8 cellular contexts compared by ENCODE assay signal in genomic region chr14:24194186-24194872, GRCh38. TPM values are rescaled to one million over a fixed set of nuclear protein-coding genes. Genes with fewer than 3 reads are reported as not detected.
DNase-seq lines count a peak whose midpoint lies in the region; ATAC-seq and TF ChIP-seq lines count a peak whose summit lies in the region.

No MANE protein-coding gene starts in this region.

- H3K9me3 ChIP-seq in DND-41 (ENCODE audit: insufficient read depth, low read length, severe bottlenecking) = no peaks in the 10 kb centered on the region
- no peaks in the 10 kb centered on the region for H3K9me3 ChIP-seq in esophagus (ENCODE audit: control insufficient read depth in 2 of 2, insufficient read depth in 1 of 2, low read depth in 1 of 2, low read length in 1 of 2)
- no peaks in the 10 kb centered on the region for H3K9me3 ChIP-seq in psoas muscle

- H3K4me3 ChIP-seq in DND-41 (ENCODE audit: low read depth in 1 of 2, low read length in 2 of 2) = peak overlapping the region; percentile 57 to 68; a peak in 3 of 4 replicates
- H3K4me3 ChIP-seq in esophagus (ENCODE audit: low read depth in 1 of 2, low read length in 2 of 2) = peak overlapping the region; percentile 71 to 81
- H3K4me3 ChIP-seq in psoas muscle = peak overlapping the region; percentile 89

- H3K79me2 ChIP-seq in DND-41 (ENCODE audit: insufficient read depth, low read length) = peaks cover 48% of the 10 kb centered on the region

- 80% methylated on average over 7 of the region's 7 CpGs for WGBS in esophagus, 2 donors
- 65 to 72% (median 71%) methylated on average over 7 of the region's 7 CpGs for WGBS in psoas muscle, 3 donors

- peak overlapping the region; percentile 69 for H3K4me2 ChIP-seq in DND-41 (ENCODE audit: insufficient read depth, low read length)

- peak overlapping the region; percentile 96 for H3K9ac ChIP-seq in DND-41 (ENCODE audit: low read depth, low read length)

- H4K20me1 ChIP-seq in DND-41 (ENCODE audit: insufficient read depth, low read length) = no peaks in the 10 kb centered on the region

- POLR2A ChIA-PET in RWPE1 (lab: Yijun Ruan, JAX; ENCODE audit: low non-redundant PET) = interaction anchor here (0.6 kb wide), 1 partner anchor 29 kb away, joined by 4 read pairs; no protein-coding TSS in a partner anchor

- H2AFZ ChIP-seq in DND-41 (ENCODE audit: low read depth, low read length) = peak overlapping the region; percentile 96

- DNase-seq in DND-41 = no peak
- no peak for DNase-seq in RWPE1 (ENCODE audit: low spot score)
- DNase-seq in psoas muscle = no peak
- no peak for DNase-seq in SIG-M5 treated with dmso at 0.1 percent for 504 hours (lab: John Stamatoyannopoulos, UW; ENCODE audit: unreplicated experiment)
- no peak for DNase-seq in NCI-H526 treated with DMSO at 0.1 percent for 48 hours (lab: John Stamatoyannopoulos, UW)
- DNase-seq in islet precursor cell = no peak
- DNase-seq in cortex of kidney (lab: John Stamatoyannopoulos, UW) = no peak

- H3K36me3 ChIP-seq in DND-41 (ENCODE audit: insufficient read depth, low read length) (peaks cover 26% of the 10 kb centered on the region), esophagus (ENCODE audit: control insufficient read depth in 2 of 2, insufficient read depth in 2 of 2, low read length in 1 of 2) (peaks cover 0 to 20% of the 10 kb centered on the region in 2 donors), psoas muscle (ENCODE audit: insufficient read depth in 1 of 2, low read depth in 1 of 2) (peaks cover 0 to 45% of the 10 kb centered on the region in 2 donors)

- peaks cover 55% of the 10 kb centered on the region for H3K4me1 ChIP-seq in DND-41 (ENCODE audit: insufficient read depth, low read length)
- peaks cover 0 to 3% of the 10 kb centered on the region in 2 donors for H3K4me1 ChIP-seq in esophagus (ENCODE audit: control insufficient read depth in 2 of 2, insufficient read depth in 2 of 2, low read length in 1 of 2)
- peaks cover 26% of the 10 kb centered on the region for H3K4me1 ChIP-seq in psoas muscle

- peak overlapping the region; percentile 92 for H3K27ac ChIP-seq in DND-41 (ENCODE audit: low read length)
- peak overlapping the region; percentile 92 for H3K27ac ChIP-seq in RWPE1
- peak overlapping the region in 1 of 2 donors; percentile 94 for H3K27ac ChIP-seq in esophagus (ENCODE audit: low read depth in 2 of 2, low read length in 1 of 2)
- peak overlapping the region; percentile 96 for H3K27ac ChIP-seq in psoas muscle

- no peak for ATAC-seq in DND-41 (ENCODE audit: insufficient read depth, low read depth)
- ATAC-seq in psoas muscle = no peak

- CTCF ChIA-PET in RWPE1 (lab: Yijun Ruan, JAX) = interaction anchor here (0.6 kb wide), 1 partner anchor 49 kb away, joined by 3 read pairs; no protein-coding TSS in a partner anchor

- intact Hi-C loops in psoas muscle (cut with DNase I) = no loop called here

- H3K27me3 ChIP-seq in DND-41 (ENCODE audit: insufficient read depth, low read length, poor library complexity) (no peaks in the 10 kb centered on the region), esophagus (ENCODE audit: control insufficient read depth in 1 of 2, insufficient read depth in 2 of 2, low read length in 2 of 2) (no peaks in the 10 kb centered on the region), psoas muscle (ENCODE audit: insufficient read depth in 3 of 3, low read length in 2 of 3) (no peaks in the 10 kb centered on the region)

- TF ChIP-seq CTCF in DND-41 (IDR thresholded peaks at IDR 0.05; ENCODE audit: borderline replicate concordance, extremely low read depth, low read length, poor library complexity, severe bottlenecking) = no peak
- no peak for TF ChIP-seq CTCF in RWPE1 (conservative IDR thresholded peaks at IDR 0.05; ENCODE audit: low read depth)
- no peak for TF ChIP-seq CTCF in psoas muscle (IDR thresholded peaks at IDR 0.05)

RNA-seq across cellular contexts. Expression of gene TM9SF1, which starts 0.9 kb away (rescaled TPM):
- polyA plus RNA-seq in esophagus (10 to 100 TPM; 10.0 to 25.8 TPM), psoas muscle (10 to 100 TPM; 21.7 to 43.4 (median 31.7) TPM)
- 10 to 100 TPM; 21.0 to 22.7 (median 21.8) TPM for total RNA-seq in psoas muscle

RNA-seq across cellular contexts. Expression of gene IPO4, which starts 5.7 kb away (rescaled TPM):
- polyA plus RNA-seq in esophagus (10 to 100 TPM; 12.3 to 23.5 TPM), psoas muscle (10 to 100 TPM; 28.8 to 99.7 (median 62.4) TPM)
- total RNA-seq in psoas muscle = 10 to 100 TPM; 35.7 to 75.9 (median 51.1) TPM

RNA-seq across cellular contexts. Expression of gene TSSK4, which starts 11.2 kb away (rescaled TPM):
- polyA plus RNA-seq in esophagus (under 1 TPM in 1 of 2 donors, not detected in 1; 0.10 TPM), psoas muscle (under 1 TPM in 2 of 3 donors, not detected in 1; 0.05 to 0.06 TPM)
- not detected for total RNA-seq in psoas muscle

RNA-seq across cellular contexts. Expression of gene CHMP4A, which starts 19.0 kb away (rescaled TPM):
- polyA plus RNA-seq in esophagus (10 to 100 TPM; 37.0 to 65.7 TPM), psoas muscle (10 to 100 TPM; 29.6 to 42.1 (median 29.9) TPM)
- total RNA-seq in psoas muscle = 10 to 100 TPM; 12.3 to 18.2 (median 15.7) TPM

RNA-seq across cellular contexts. Expression of gene MDP1, which starts 21.5 kb away (rescaled TPM):
- polyA plus RNA-seq in esophagus (10 to 100 TPM; 12.1 to 12.8 TPM), psoas muscle (10 to 100 TPM in 2 of 3 donors, 1 to 10 TPM in 1; 6.2 to 19.7 (median 13.0) TPM)
- 10 to 100 TPM in 3 of 4 donors, 1 to 10 TPM in 1; 9.4 to 16.3 (median 12.1) TPM for total RNA-seq in psoas muscle
